Comparison of ENCODE assay signal across 9 cellular contexts in genomic region chr6:1312444-1313363, GRCh38. TPM values are rescaled to one million over a fixed set of nuclear protein-coding genes. Genes with fewer than 3 reads are reported as not detected.
DNase-seq lines count a peak whose midpoint lies in the region; TF ChIP-seq lines count a peak whose summit lies in the region.
"Had no signal": no experiment of that assay in that cellular context is flagged by ENCODE, and none has a peak within 500 bp of the region (broad histone marks: within the 10 kb centered on the region; RNA-seq: fewer than 3 reads in every experiment).

No MANE protein-coding gene starts in this region.

- peak overlapping the region; percentile 32 for H3K4me3 ChIP-seq in ectodermal cell (ENCODE audit: insufficient read depth, low read depth, low read length)
- H3K4me3 ChIP-seq: K562 had no signal

- 1% methylated on average over 111 of the region's 111 CpGs for WGBS in ectodermal cell, 2 experiments

- H3K4me1 ChIP-seq in ectodermal cell (ENCODE audit: control insufficient read depth, insufficient read depth, low read length): peaks cover 6% of the 10 kb centered on the region

- TF ChIP-seq CTCF in nephron (IDR thresholded peaks at IDR 0.05; ENCODE audit: unreplicated experiment in 3 of 3): no peak

- peak overlapping the region in 2 of 3 experiments; percentile 52 to 63 for H3K27ac Mint-ChIP-seq in nephron

- H3K9me3 ChIP-seq in ectodermal cell (ENCODE audit: control insufficient read depth, low read length): no peaks in the 10 kb centered on the region

- no peaks in the 10 kb centered on the region for H3K36me3 ChIP-seq in ectodermal cell (ENCODE audit: control insufficient read depth, insufficient read depth, low read length)

- H3K27me3 Mint-ChIP-seq in nephron (ENCODE audit: low read depth): peaks cover 83% of the 10 kb centered on the region

- H3K27ac ChIP-seq in ectodermal cell (ENCODE audit: insufficient read depth, low read depth, low read length, poor library complexity, severe bottlenecking): no peak overlapping the region

- H3K27me3 ChIP-seq in ectodermal cell (ENCODE audit: control insufficient read depth, insufficient read depth, low read length, poor library complexity, severe bottlenecking): peaks cover 90% of the 10 kb centered on the region

- DNase-seq in EH (ENCODE audit: low read depth) (peak; percentile 40), NCI-H2029 (lab: John Stamatoyannopoulos, UW) (peak; percentile 18), NCI-H345 treated with DMSO at 0.1 percent for 48 hours (lab: John Stamatoyannopoulos, UW; ENCODE audit: unreplicated experiment) (no peak), NCI-H128 (lab: John Stamatoyannopoulos, UW; ENCODE audit: unreplicated experiment) (no peak), NCI-H2081 (lab: John Stamatoyannopoulos, UW) (no peak), inferior parietal cortex (ENCODE audit: extremely low spot score) (no peak)

- H3K9me3 Mint-ChIP-seq in nephron: no peaks in the 10 kb centered on the region

- H3K4me1 Mint-ChIP-seq in nephron: peaks cover 33% of the 10 kb centered on the region

- no peaks in the 10 kb centered on the region for H3K36me3 Mint-ChIP-seq in nephron (ENCODE audit: low read depth)

- H3K4me3 Mint-ChIP-seq in nephron: peak overlapping the region; percentile 84 to 89 (median 87)

RNA-seq across cellular contexts. Expression of gene FOXQ1, which starts 0.8 kb away (rescaled TPM):
- 0.33 TPM for polyA plus RNA-seq in ectodermal cell (2013, experiment 1 of 4)
- polyA plus RNA-seq in ectodermal cell (2013, experiment 2 of 4): 0.18 TPM
- 0.32 TPM for polyA plus RNA-seq in ectodermal cell (2013, experiment 3 of 4)
- 0.20 TPM for polyA plus RNA-seq in ectodermal cell (2013, experiment 4 of 4)
- polyA plus RNA-seq: K562 had no signal

Comparison
In these comparisons a context has a peak if more than half of its experiments do, and no peak if none do; other contexts are left out.
1. DNase-seq: peak in EH (single experiment) and NCI-H2029 (single experiment); none in NCI-H345 treated with DMSO at 0.1 percent for 48 hours (single experiment), NCI-H128 (single experiment), NCI-H2081 (0 of 2) and inferior parietal cortex (single experiment).